In genomic region chr12:28296287-28296686, GRCh38 we compare ENCODE assay signal across 40 cellular contexts.
"Had no signal": no experiment of that assay in that cellular context is flagged by ENCODE, and none has a peak within 500 bp of the region (broad histone marks: within the 10 kb centered on the region; RNA-seq: fewer than 3 reads in every experiment).

No MANE protein-coding gene starts in this region.

- FAIRE-seq: astrocyte, bronchial epithelial cell had no signal

- H3K4me1 ChIP-seq: adrenal gland, breast epithelium had no signal

- H3K4me3 ChIP-seq: adrenal gland, ascending aorta, body of pancreas, breast epithelium, cardiac muscle cell had no signal

- H3K27ac ChIP-seq: adrenal gland, ascending aorta, body of pancreas, brain microvascular endothelial cell, breast epithelium, cardiac muscle cell had no signal

- H3K27me3 ChIP-seq: adrenal gland, ascending aorta, body of pancreas, brain microvascular endothelial cell, breast epithelium, cardiac muscle cell had no signal

- H3K27me3 Mint-ChIP-seq: activated naive CD4-positive, alpha-beta T cell treated with anti-CD3 and anti-CD28 coated beads, Interleukin-2, amount 10 ng/mL, durations not matched to agents 7 days and 5 days; activated naive CD4-positive, alpha-beta T cell treated with anti-CD3 and anti-CD28 coated beads, Interleukin-2, amount 50 U/mL, for 24 hours; activated naive CD8-positive, alpha-beta T cell; activated naive CD8-positive, alpha-beta T cell treated with anti-CD3 and anti-CD28 coated beads for 36 hours; activated naive CD8-positive, alpha-beta T cell treated with anti-CD3 and anti-CD28 coated beads, Interleukin-2, amount 10 ng/mL, durations not matched to agents 7 days and 5 days; activated naive CD8-positive, alpha-beta T cell treated with anti-CD3 and anti-CD28 coated beads, Interleukin-2, amount 50 U/mL, for 24 hours; activated T-cell treated with anti-CD3 and anti-CD28 coated beads, Interleukin-2, amount 50 U/mL, for 24 hours; activated T-helper 17 cell treated with anti-CD3 and anti-CD28 coated beads, Interleukin-2, amount 50 U/mL, for 72 hours; central memory CD8-positive, alpha-beta T cell had no signal

- H3K4me3 Mint-ChIP-seq: activated naive CD4-positive, alpha-beta T cell treated with anti-CD3 and anti-CD28 coated beads for 36 hours; activated naive CD4-positive, alpha-beta T cell treated with anti-CD3 and anti-CD28 coated beads, Interleukin-2, amount 10 ng/mL, durations not matched to agents 7 days and 5 days; activated naive CD4-positive, alpha-beta T cell treated with anti-CD3 and anti-CD28 coated beads, Interleukin-2, amount 50 U/mL, for 24 hours; activated naive CD8-positive, alpha-beta T cell; activated naive CD8-positive, alpha-beta T cell treated with anti-CD3 and anti-CD28 coated beads for 36 hours; activated naive CD8-positive, alpha-beta T cell treated with anti-CD3 and anti-CD28 coated beads, Interleukin-2, amount 10 ng/mL, durations not matched to agents 7 days and 5 days; activated naive CD8-positive, alpha-beta T cell treated with anti-CD3 and anti-CD28 coated beads, Interleukin-2, amount 50 U/mL, for 24 hours; activated T-cell treated with anti-CD3 and anti-CD28 coated beads, Interleukin-2, amount 50 U/mL, for 24 hours; activated T-cell treated with anti-CD3 and anti-CD28 coated beads, Interleukin-2, amount 50 U/mL, for 4 hours; activated T-cell treated with anti-CD3 and anti-CD28 coated beads, Interleukin-2, amount 50 U/mL, for 72 hours; activated T-helper 1 cell treated with anti-CD3 and anti-CD28 coated beads, Interleukin-12 subunit alpha, Interleukin-12 subunit beta, Interleukin-2, Interleukin-4 antibody, amounts not matched to agents 30 ng/mL and 10 ng/mL and 1 ng/mL, durations not matched to agents 14 hours and 24 hours and 36 hours; activated T-helper 17 cell treated with anti-CD3 and anti-CD28 coated beads, Interleukin-2, amount 50 U/mL, for 72 hours; brain; central memory CD8-positive, alpha-beta T cell had no signal

- H3K9me3 Mint-ChIP-seq: activated naive CD4-positive, alpha-beta T cell treated with anti-CD3 and anti-CD28 coated beads for 36 hours; activated naive CD4-positive, alpha-beta T cell treated with anti-CD3 and anti-CD28 coated beads, Interleukin-2, amount 10 ng/mL, durations not matched to agents 7 days and 5 days; activated naive CD4-positive, alpha-beta T cell treated with anti-CD3 and anti-CD28 coated beads, Interleukin-2, amount 50 U/mL, for 24 hours; activated naive CD4-positive, alpha-beta T cell treated with anti-CD3 and anti-CD28 coated beads, Interleukin-2, amount 50 U/mL, for 72 hours; activated naive CD8-positive, alpha-beta T cell treated with anti-CD3 and anti-CD28 coated beads for 36 hours; activated naive CD8-positive, alpha-beta T cell treated with anti-CD3 and anti-CD28 coated beads, Interleukin-2, amount 10 ng/mL, durations not matched to agents 7 days and 5 days; activated T-cell treated with anti-CD3 and anti-CD28 coated beads, Interleukin-2, amount 50 U/mL, for 4 hours; activated T-cell treated with anti-CD3 and anti-CD28 coated beads, Interleukin-2, amount 50 U/mL, for 72 hours; activated T-helper 17 cell treated with anti-CD3 and anti-CD28 coated beads, Interleukin-2, amount 50 U/mL, for 72 hours; central memory CD8-positive, alpha-beta T cell had no signal

- ATAC-seq: activated naive CD4-positive, alpha-beta T cell treated with anti-CD3 and anti-CD28 coated beads, Interleukin-2, amount 50 U/mL, for 72 hours; activated naive CD8-positive, alpha-beta T cell treated with anti-CD3 and anti-CD28 coated beads, Interleukin-2, amount 50 U/mL, for 24 hours; activated T-cell treated with anti-CD3 and anti-CD28 coated beads, Interleukin-2, amount 50 U/mL, for 4 hours; activated T-cell treated with anti-CD3 and anti-CD28 coated beads, Interleukin-2, amount 50 U/mL, for 72 hours; activated T-helper 17 cell treated with anti-CD3 and anti-CD28 coated beads, Interleukin-2, amount 50 U/mL, for 72 hours; body of pancreas had no signal

- H3K27ac Mint-ChIP-seq: activated naive CD4-positive, alpha-beta T cell treated with anti-CD3 and anti-CD28 coated beads for 36 hours; activated naive CD4-positive, alpha-beta T cell treated with anti-CD3 and anti-CD28 coated beads, Interleukin-2, amount 10 ng/mL, durations not matched to agents 7 days and 5 days; activated naive CD4-positive, alpha-beta T cell treated with anti-CD3 and anti-CD28 coated beads, Interleukin-2, amount 50 U/mL, for 24 hours; activated naive CD4-positive, alpha-beta T cell treated with anti-CD3 and anti-CD28 coated beads, Interleukin-2, amount 50 U/mL, for 72 hours; activated naive CD8-positive, alpha-beta T cell; activated naive CD8-positive, alpha-beta T cell treated with anti-CD3 and anti-CD28 coated beads for 36 hours; activated naive CD8-positive, alpha-beta T cell treated with anti-CD3 and anti-CD28 coated beads, Interleukin-2, amount 10 ng/mL, durations not matched to agents 7 days and 5 days; activated naive CD8-positive, alpha-beta T cell treated with anti-CD3 and anti-CD28 coated beads, Interleukin-2, amount 50 U/mL, for 24 hours; activated T-cell treated with anti-CD3 and anti-CD28 coated beads, Interleukin-2, amount 50 U/mL, for 24 hours; activated T-cell treated with anti-CD3 and anti-CD28 coated beads, Interleukin-2, amount 50 U/mL, for 72 hours; activated T-helper 1 cell treated with anti-CD3 and anti-CD28 coated beads, Interleukin-12 subunit alpha, Interleukin-12 subunit beta, Interleukin-2, Interleukin-4 antibody, amounts not matched to agents 30 ng/mL and 10 ng/mL and 1 ng/mL, durations not matched to agents 14 hours and 24 hours and 36 hours; activated T-helper 17 cell treated with anti-CD3 and anti-CD28 coated beads, Interleukin-2, amount 50 U/mL, for 72 hours; activated T-helper 2 cell treated with anti-CD3 and anti-CD28 coated beads, Interferon-gamma antibody, Interleukin-2, Interleukin-4, amounts not matched to agents 10 μg/mL and 5 μg/mL and 100 μg/mL, durations not matched to agents 14 hours and 24 hours and 36 hours; brain had no signal

- H3K36me3 ChIP-seq: adrenal gland, ascending aorta, brain microvascular endothelial cell, breast epithelium, cardiac muscle cell had no signal

- DNase-seq: activated effector memory CD4-positive, alpha-beta T cell treated with anti-CD3 and anti-CD28 coated beads, Interleukin-2, amount 50 U/mL, for 16 hours; activated effector memory CD4-positive, alpha-beta T cell treated with Interleukin-2 at 50 U/mL for 16 hours; activated gamma-delta T cell; activated gamma-delta T cell treated with Interleukin-2 at 50 U/mL for 16 hours; activated naive CD4-positive, alpha-beta T cell; activated naive CD4-positive, alpha-beta T cell treated with anti-CD3 and anti-CD28 coated beads for 36 hours; activated naive CD4-positive, alpha-beta T cell treated with anti-CD3 and anti-CD28 coated beads, Interleukin-2, amount 10 ng/mL, durations not matched to agents 7 days and 5 days; activated naive CD4-positive, alpha-beta T cell treated with anti-CD3 and anti-CD28 coated beads, Interleukin-2, amount 50 U/mL, for 16 hours; activated naive CD4-positive, alpha-beta T cell treated with Interleukin-2 at 50 U/mL for 16 hours; activated naive CD8-positive, alpha-beta T cell treated with anti-CD3 and anti-CD28 coated beads for 36 hours; activated naive CD8-positive, alpha-beta T cell treated with anti-CD3 and anti-CD28 coated beads, Interleukin-2, amount 10 ng/mL, durations not matched to agents 7 days and 5 days; activated naive CD8-positive, alpha-beta T cell treated with anti-CD3 and anti-CD28 coated beads, Interleukin-2, amount 50 U/mL, for 24 hours; activated T-cell treated with anti-CD3 and anti-CD28 coated beads, Interleukin-2, amount 50 U/mL, for 1 hour; activated T-cell treated with anti-CD3 and anti-CD28 coated beads, Interleukin-2, amount 50 U/mL, for 24 hours; activated T-cell treated with anti-CD3 and anti-CD28 coated beads, Interleukin-2, amount 50 U/mL, for 4 hours; activated T-cell treated with anti-CD3 and anti-CD28 coated beads, Interleukin-2, amount 50 U/mL, for 48 hours; activated T-cell treated with anti-CD3 and anti-CD28 coated beads, Interleukin-2, amount 50 U/mL, for 72 hours; adrenal gland; amniotic stem cell; amygdala; anterior cingulate cortex; aorta; body of pancreas; brain microvascular endothelial cell; caudate nucleus; central memory CD4-positive, alpha-beta T cell; cerebellar nuclear complex had no signal

- H3K9me3 ChIP-seq: adrenal gland, body of pancreas had no signal

- H3K4me1 Mint-ChIP-seq: activated naive CD4-positive, alpha-beta T cell treated with anti-CD3 and anti-CD28 coated beads, Interleukin-2, amount 10 ng/mL, durations not matched to agents 7 days and 5 days; activated naive CD8-positive, alpha-beta T cell treated with anti-CD3 and anti-CD28 coated beads, Interleukin-2, amount 10 ng/mL, durations not matched to agents 7 days and 5 days; brain had no signal
